ENCODE assay signal across 1 cellular context in genomic region chr2:55901941-55902340, GRCh38.
TF ChIP-seq lines count a peak whose summit lies in the region.

No MANE protein-coding gene starts in this region.

TF ChIP-seq in endothelial cell of umbilical vein, 7 proteins besides CTCF, POLR2A, EP300 and RAD21:
- TF ChIP-seq FOS (IDR thresholded peaks at IDR 0.05; ENCODE audit: borderline replicate concordance, insufficient read depth, low read length): no peak
- TF ChIP-seq POLR2AphosphoS5 (IDR thresholded peaks at IDR 0.05; ENCODE audit: insufficient read depth, low read depth, low read length): peak; percentile 3
